ENCODE assay signal across 2 cellular contexts in genomic region chr20:50406610-50407136, GRCh38.
TF ChIP-seq lines count a peak whose summit lies in the region.

No MANE protein-coding gene starts in this region.

TF ChIP-seq in K562, 482 proteins besides CTCF, POLR2A, EP300 and RAD21 (continued from another document):
- TF ChIP-seq GABPA (tag; conservative IDR thresholded peaks at IDR 0.05; ENCODE audit: low read depth) (no peak), NFE2 (IDR thresholded peaks at IDR 0.05; ENCODE audit: low read depth) (no peak), LCOR (CRISPR knock-in tag; IDR thresholded peaks at IDR 0.05) (no peak), C11orf30 (IDR thresholded peaks at IDR 0.05; ENCODE audit: low read depth) (no peak), RFX7 (CRISPR knock-in tag; IDR thresholded peaks at IDR 0.05) (no peak), BCOR (IDR thresholded peaks at IDR 0.05) (peak; percentile 52; the same call in 1 of the 2 replicates), SMARCA5 (IDR thresholded peaks at IDR 0.05) (peak; percentile 68; the same call in 1 of the 2 replicates), THAP7 (CRISPR knock-in tag; IDR thresholded peaks at IDR 0.05) (no peak), HNRNPL (IDR thresholded peaks at IDR 0.05; ENCODE audit: low read depth, low read length) (no peak), PBX2 (CRISPR knock-in tag; IDR thresholded peaks at IDR 0.05; ENCODE audit: low read depth) (no peak), PBX2 (tag; conservative IDR thresholded peaks at IDR 0.05; ENCODE audit: low read depth) (no peak), ZNF280A (IDR thresholded peaks at IDR 0.05; ENCODE audit: low read depth, partially characterized antibody) (no peak), ZFP36 (IDR thresholded peaks at IDR 0.05; ENCODE audit: low read depth, low read length, partially characterized antibody) (peak; percentile 55), SUPT5H (IDR thresholded peaks at IDR 0.05) (no peak), AFF1 (IDR thresholded peaks at IDR 0.05; ENCODE audit: low read depth in 1 of 2, partially characterized antibody in 2 of 2) (no peak), PML (IDR thresholded peaks at IDR 0.05; ENCODE audit: low read length) (no peak), ARID2 (IDR thresholded peaks at IDR 0.05) (no peak), KDM1A (IDR thresholded peaks at IDR 0.05) (peak in 1 of 2 experiments; percentile 52; a peak in 2 of 4 replicates), RBM39 (optimal IDR thresholded peaks at IDR 0.05; ENCODE audit: low read depth, low read length) (no peak), MCM2 (IDR thresholded peaks at IDR 0.05; ENCODE audit: low read depth) (no peak)

TF ChIP-seq in liver, 16 proteins besides CTCF, POLR2A, EP300 and RAD21 (continued from another document):
- TF ChIP-seq, protein P1, sequence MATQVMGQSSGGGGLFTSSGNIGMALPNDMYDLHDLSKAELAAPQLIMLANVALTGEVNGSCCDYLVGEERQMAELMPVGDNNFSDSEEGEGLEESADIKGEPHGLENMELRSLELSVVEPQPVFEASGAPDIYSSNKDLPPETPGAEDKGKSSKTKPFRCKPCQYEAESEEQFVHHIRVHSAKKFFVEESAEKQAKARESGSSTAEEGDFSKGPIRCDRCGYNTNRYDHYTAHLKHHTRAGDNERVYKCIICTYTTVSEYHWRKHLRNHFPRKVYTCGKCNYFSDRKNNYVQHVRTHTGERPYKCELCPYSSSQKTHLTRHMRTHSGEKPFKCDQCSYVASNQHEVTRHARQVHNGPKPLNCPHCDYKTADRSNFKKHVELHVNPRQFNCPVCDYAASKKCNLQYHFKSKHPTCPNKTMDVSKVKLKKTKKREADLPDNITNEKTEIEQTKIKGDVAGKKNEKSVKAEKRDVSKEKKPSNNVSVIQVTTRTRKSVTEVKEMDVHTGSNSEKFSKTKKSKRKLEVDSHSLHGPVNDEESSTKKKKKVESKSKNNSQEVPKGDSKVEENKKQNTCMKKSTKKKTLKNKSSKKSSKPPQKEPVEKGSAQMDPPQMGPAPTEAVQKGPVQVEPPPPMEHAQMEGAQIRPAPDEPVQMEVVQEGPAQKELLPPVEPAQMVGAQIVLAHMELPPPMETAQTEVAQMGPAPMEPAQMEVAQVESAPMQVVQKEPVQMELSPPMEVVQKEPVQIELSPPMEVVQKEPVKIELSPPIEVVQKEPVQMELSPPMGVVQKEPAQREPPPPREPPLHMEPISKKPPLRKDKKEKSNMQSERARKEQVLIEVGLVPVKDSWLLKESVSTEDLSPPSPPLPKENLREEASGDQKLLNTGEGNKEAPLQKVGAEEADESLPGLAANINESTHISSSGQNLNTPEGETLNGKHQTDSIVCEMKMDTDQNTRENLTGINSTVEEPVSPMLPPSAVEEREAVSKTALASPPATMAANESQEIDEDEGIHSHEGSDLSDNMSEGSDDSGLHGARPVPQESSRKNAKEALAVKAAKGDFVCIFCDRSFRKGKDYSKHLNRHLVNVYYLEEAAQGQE (IDR thresholded peaks at IDR 0.05): no peak
- TF ChIP-seq GABPA (IDR thresholded peaks at IDR 0.05 in 1 of 2, conservative IDR thresholded peaks at IDR 0.05 in 1 of 2) (no peak), ZBTB33 (IDR thresholded peaks at IDR 0.05) (no peak)
TF ChIP-seq in liver: peak in this region for 2.
